21 cellular contexts compared by ENCODE assay signal in the genomic region with DNA sequence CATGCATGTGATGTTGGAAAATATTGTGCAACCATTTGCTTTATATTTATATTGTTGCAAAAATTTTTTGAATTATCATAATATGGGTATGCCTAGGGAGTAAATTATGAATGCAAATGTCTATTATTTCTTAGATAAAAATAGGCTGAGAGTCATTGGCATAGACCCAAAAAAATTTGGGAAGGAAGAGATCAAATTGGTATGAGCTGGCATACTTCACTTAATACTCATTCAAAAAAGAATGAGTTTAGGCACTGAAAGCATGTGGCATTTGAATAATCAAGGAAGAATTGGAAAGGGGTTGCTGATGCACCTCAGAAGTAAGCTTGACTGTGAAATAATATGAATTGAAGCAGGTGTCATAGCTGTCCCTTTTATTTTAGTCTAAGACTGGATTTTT.
"Had no signal": no experiment of that assay in that cellular context is flagged by ENCODE, and none has a peak within 500 bp of the region (broad histone marks: within the 10 kb centered on the region; RNA-seq: fewer than 3 reads in every experiment).

No MANE protein-coding gene starts in this region.

- H3K4me1 ChIP-seq: breast epithelium, gastrocnemius medialis, pancreas, psoas muscle, right atrium auricular region, upper lobe of left lung had no signal

- H3K9me3 ChIP-seq: gastrocnemius medialis, pancreas, psoas muscle, right atrium auricular region, upper lobe of left lung had no signal

- H3K4me3 ChIP-seq: breast epithelium, gastrocnemius medialis, pancreas, psoas muscle, right atrium auricular region, upper lobe of left lung had no signal

- FAIRE-seq: islet of Langerhans, pancreas had no signal

- H3K27ac ChIP-seq: breast epithelium, gastrocnemius medialis, pancreas, psoas muscle, right atrium auricular region, upper lobe of left lung had no signal

- H3K36me3 ChIP-seq: breast epithelium, gastrocnemius medialis, pancreas, right atrium auricular region, upper lobe of left lung had no signal

- H3K27me3 ChIP-seq: breast epithelium, gastrocnemius medialis, pancreas, right atrium auricular region, upper lobe of left lung had no signal

- ATAC-seq: activated T-cell treated with anti-CD3 and anti-CD28 coated beads, Interleukin-2, amount 50 U/mL, for 4 hours; gastrocnemius medialis; left colon; pancreas; psoas muscle; stimulated activated naive CD8-positive, alpha-beta T cell treated with anti-CD3 and anti-CD28 coated beads, Interleukin-15, Interleukin-2, amounts not matched to agents 100 U/mL and 50 U/mL, for 24 hours; T-helper 17 cell had no signal

- DNase-seq: activated CD4-positive, alpha-beta T cell treated with anti-CD3 and anti-CD28 coated beads for 4 hours; activated CD4-positive, alpha-beta T cell treated with anti-CD3 and anti-CD28 coated beads, Interleukin-2, amount 50 U/mL, for 48 hours; activated CD4-positive, CD25-positive, alpha-beta regulatory T cell; activated CD8-positive, alpha-beta memory T cell treated with anti-CD3 and anti-CD28 coated beads, Interleukin-2, amount 50 U/mL, for 48 hours; activated naive CD4-positive, alpha-beta T cell; activated T-cell treated with anti-CD3 and anti-CD28 coated beads, Interleukin-2, amount 50 U/mL, for 4 hours; amniotic stem cell; cerebellar nuclear complex; gastrocnemius medialis; head of caudate nucleus; left colon; nephron progenitor cell; pancreas; psoas muscle; stimulated activated CD4-positive, alpha-beta T cell treated with anti-CD3 and anti-CD28 coated beads, Interleukin-4, amount 100 ng/mL, for 24 hours; stimulated activated naive CD8-positive, alpha-beta T cell treated with anti-CD3 and anti-CD28 coated beads, Interleukin-15, Interleukin-2, amounts not matched to agents 100 U/mL and 50 U/mL, for 24 hours; T-helper 17 cell; upper lobe of left lung had no signal
